Comparison of ENCODE assay signal across 19 cellular contexts in genomic region chr17:3681565-3681964, GRCh38. TPM values are rescaled to one million over a fixed set of nuclear protein-coding genes. Genes with fewer than 3 reads are reported as not detected.
DNase-seq lines count a peak whose midpoint lies in the region; ATAC-seq and TF ChIP-seq lines count a peak whose summit lies in the region.
"Had no signal": no experiment of that assay in that cellular context is flagged by ENCODE, and none has a peak within 500 bp of the region (broad histone marks: within the 10 kb centered on the region; RNA-seq: fewer than 3 reads in every experiment).

No MANE protein-coding gene starts in this region.

- TF ChIP-seq CTCF in natural killer cell (IDR thresholded peaks at IDR 0.05) (no peak), lower leg skin (IDR thresholded peaks at IDR 0.05) (no peak), GM13976 (IDR thresholded peaks at IDR 0.05; ENCODE audit: borderline replicate concordance, control extremely low read depth, extremely low read depth, insufficient read depth, missing control alignments) (no peak)

- no peaks in the 10 kb centered on the region for H3K27me3 Mint-ChIP-seq in T-helper 2 cell treated with Interferon-gamma antibody and Interleukin-4, amounts not matched to agents 5 μg/mL and 100 μg/mL, for 36 hours (ENCODE audit: low read depth)
- no peaks in the 10 kb centered on the region for H3K27me3 Mint-ChIP-seq in natural killer cell treated with Interleukin-12 subunit alpha and Interleukin-12 subunit beta and Interleukin-15 and Interleukin-18, amount 100 ng/mL, for 72 hours
- H3K27me3 Mint-ChIP-seq in natural killer cell (ENCODE audit: low read depth in 2 of 2): no peaks in the 10 kb centered on the region
- H3K27me3 Mint-ChIP-seq: CD4-positive, alpha-beta memory T cell had no signal

- H3K9me3 Mint-ChIP-seq in T-helper 2 cell treated with Interferon-gamma antibody and Interleukin-4, amounts not matched to agents 5 μg/mL and 100 μg/mL, for 36 hours: no peaks in the 10 kb centered on the region
- H3K9me3 Mint-ChIP-seq in natural killer cell treated with Interleukin-12 subunit alpha and Interleukin-12 subunit beta and Interleukin-15 and Interleukin-18, amount 100 ng/mL, for 72 hours: no peaks in the 10 kb centered on the region
- H3K9me3 Mint-ChIP-seq in natural killer cell: no peaks in the 10 kb centered on the region
- H3K9me3 Mint-ChIP-seq: CD4-positive, alpha-beta memory T cell had no signal

- no peak for TF ChIP-seq POLR2A in lower leg skin (IDR thresholded peaks at IDR 0.05)

- H3K27ac Mint-ChIP-seq in T-helper 2 cell treated with Interferon-gamma antibody and Interleukin-4, amounts not matched to agents 5 μg/mL and 100 μg/mL, for 36 hours: peak overlapping the region; percentile 41
- H3K27ac Mint-ChIP-seq in natural killer cell treated with Interleukin-12 subunit alpha and Interleukin-12 subunit beta and Interleukin-15 and Interleukin-18, amount 100 ng/mL, for 72 hours: peak overlapping the region; percentile 68 to 90
- H3K27ac Mint-ChIP-seq in natural killer cell: no peak overlapping the region

- whole genome bisulfite sequencing in lower leg skin, 2 donors: 74 to 79% methylated on average over 20 of the region's 20 CpGs

- in situ Hi-C loops in GM13976 (cut with MboI; ENCODE audit: low sequenced_read_pairs, unreplicated experiment): no loop called here

- peaks cover 10% of the 10 kb centered on the region for H3K4me1 Mint-ChIP-seq in T-helper 2 cell treated with Interferon-gamma antibody and Interleukin-4, amounts not matched to agents 5 μg/mL and 100 μg/mL, for 36 hours (ENCODE audit: low read depth)
- peaks cover 19 to 32% of the 10 kb centered on the region in 2 donors for H3K4me1 Mint-ChIP-seq in natural killer cell treated with Interleukin-12 subunit alpha and Interleukin-12 subunit beta and Interleukin-15 and Interleukin-18, amount 100 ng/mL, for 72 hours (ENCODE audit: low read depth in 2 of 2)
- H3K4me1 Mint-ChIP-seq in natural killer cell: peaks cover 0 to 6% of the 10 kb centered on the region in 2 donors

- no peak overlapping the region for H3K4me3 ChIP-seq in lower leg skin (ENCODE audit: low read depth, poor library complexity, severe bottlenecking)
- H3K4me3 ChIP-seq: GM23248, K562, Peyer's patch had no signal

- no peak overlapping the region for H3K4me3 Mint-ChIP-seq in T-helper 2 cell treated with Interferon-gamma antibody and Interleukin-4, amounts not matched to agents 5 μg/mL and 100 μg/mL, for 36 hours
- H3K4me3 Mint-ChIP-seq in natural killer cell treated with Interleukin-12 subunit alpha and Interleukin-12 subunit beta and Interleukin-15 and Interleukin-18, amount 100 ng/mL, for 72 hours: no peak overlapping the region
- H3K4me3 Mint-ChIP-seq in natural killer cell: no peak overlapping the region
- H3K4me3 Mint-ChIP-seq: CD4-positive, alpha-beta memory T cell had no signal

- no peak for ATAC-seq in natural killer cell treated with Interleukin-12 subunit alpha and Interleukin-12 subunit beta and Interleukin-15 and Interleukin-18, amount 100 ng/mL, for 72 hours
- no peak for ATAC-seq in natural killer cell
- ATAC-seq in HG02852 (IDR thresholded peaks at IDR 0.05; ENCODE audit: unreplicated experiment): no peak
- ATAC-seq: HCT116, K562 had no signal

- no peak for DNase-seq in T-helper 2 cell treated with Interferon-gamma antibody and Interleukin-4, amounts not matched to agents 5 μg/mL and 100 μg/mL, for 36 hours (ENCODE audit: low spot score)
- DNase-seq in T-helper 2 cell: no peak
- DNase-seq in natural killer cell treated with Interleukin-12 subunit alpha and Interleukin-12 subunit beta and Interleukin-15 and Interleukin-18, amount 100 ng/mL, for 72 hours (ENCODE audit: low spot score): no peak
- DNase-seq in natural killer cell: no peak
- DNase-seq in islet precursor cell: peak; percentile 56
- DNase-seq in lower leg skin (ENCODE audit: low spot score in 2 of 2): no peak
- DNase-seq in GM13976 (ENCODE audit: low spot score): no peak
- DNase-seq: 8988T; CD4-positive, alpha-beta memory T cell; DMS153; GDM1; GM23248; NCI-H1105; NCI-H1694; NCI-H2081 treated with DMSO at 0.1 percent for 48 hours; Peyer's patch had no signal

- intact Hi-C loops in natural killer cell (cut with micrococcal nuclease): no loop called here
- intact Hi-C loops in lower leg skin (cut with DNase I; ENCODE audit: low total_unique reads): no loop called here

- peaks cover 31% of the 10 kb centered on the region for H3K36me3 Mint-ChIP-seq in T-helper 2 cell treated with Interferon-gamma antibody and Interleukin-4, amounts not matched to agents 5 μg/mL and 100 μg/mL, for 36 hours (ENCODE audit: low read depth)
- no peaks in the 10 kb centered on the region for H3K36me3 Mint-ChIP-seq in natural killer cell treated with Interleukin-12 subunit alpha and Interleukin-12 subunit beta and Interleukin-15 and Interleukin-18, amount 100 ng/mL, for 72 hours
- no peaks in the 10 kb centered on the region for H3K36me3 Mint-ChIP-seq in natural killer cell

RNA-seq across cellular contexts. Expression of gene EMC6, which starts 13.0 kb away (rescaled TPM):
- total RNA-seq in natural killer cell treated with Interleukin-12 subunit alpha and Interleukin-12 subunit beta and Interleukin-15 and Interleukin-18, amount 100 ng/mL, for 72 hours: 10 to 100 TPM; 43.7 to 56.2 TPM
- total RNA-seq in natural killer cell (10 to 100 TPM; 29.3 to 34.7 (median 32.1) TPM), lower leg skin (10 to 100 TPM in 2 of 4 donors, 1 to 10 TPM in 2; 5.6 to 19.3 (median 10.6) TPM)

RNA-seq across cellular contexts. Expression of gene TAX1BP3, which starts 13.2 kb away (rescaled TPM):
- 100 to 1,000 TPM; 135 to 204 TPM for total RNA-seq in natural killer cell treated with Interleukin-12 subunit alpha and Interleukin-12 subunit beta and Interleukin-15 and Interleukin-18, amount 100 ng/mL, for 72 hours
- total RNA-seq in natural killer cell: 10 to 100 TPM; 15.1 to 17.0 (median 16.3) TPM
- total RNA-seq in lower leg skin: 100 to 1,000 TPM in 3 of 4 donors, 10 to 100 TPM in 1; 90.5 to 181 (median 153) TPM

RNA-seq across cellular contexts. Expression of gene P2RX5, which starts 14.4 kb away (rescaled TPM):
- 1,000 to 10,000 TPM; 2,596 to 3,366 TPM for total RNA-seq in natural killer cell treated with Interleukin-12 subunit alpha and Interleukin-12 subunit beta and Interleukin-15 and Interleukin-18, amount 100 ng/mL, for 72 hours
- total RNA-seq in natural killer cell: 10 to 100 TPM in 1 of 3 donors, 1 to 10 TPM in 2; 7.8 to 15.4 (median 9.2) TPM
- under 1 TPM in 1 of 4 donors, not detected in 3; 0.89 TPM for total RNA-seq in lower leg skin

RNA-seq across cellular contexts. Expression of gene HASPIN, which starts 42.1 kb away (rescaled TPM):
- total RNA-seq in natural killer cell treated with Interleukin-12 subunit alpha and Interleukin-12 subunit beta and Interleukin-15 and Interleukin-18, amount 100 ng/mL, for 72 hours: 10 to 100 TPM; 44.2 to 64.6 TPM
- total RNA-seq in natural killer cell (under 1 TPM; 0.33 to 0.79 (median 0.70) TPM), lower leg skin (1 to 10 TPM in 3 of 4 donors, under 1 TPM in 1; 0.81 to 1.6 (median 1.4) TPM)

RNA-seq across cellular contexts. Expression of gene CTNS, which starts 45.0 kb away (rescaled TPM):
- 10 to 100 TPM; 11.1 to 24.5 TPM for total RNA-seq in natural killer cell treated with Interleukin-12 subunit alpha and Interleukin-12 subunit beta and Interleukin-15 and Interleukin-18, amount 100 ng/mL, for 72 hours
- total RNA-seq in natural killer cell (10 to 100 TPM in 1 of 3 donors, 1 to 10 TPM in 2; 7.6 to 24.2 (median 9.6) TPM), lower leg skin (10 to 100 TPM; 23.7 to 40.0 (median 29.6) TPM)

Comparison
In these comparisons a context has a peak if more than half of its experiments do, and no peak if none do; other contexts are left out.
1. H3K27ac Mint-ChIP-seq: peak in T-helper 2 cell treated with Interferon-gamma antibody and Interleukin-4, amounts not matched to agents 5 μg/mL and 100 μg/mL, for 36 hours (single experiment) and natural killer cell treated with Interleukin-12 subunit alpha and Interleukin-12 subunit beta and Interleukin-15 and Interleukin-18, amount 100 ng/mL, for 72 hours (2 of 2); none in natural killer cell (0 of 2).
2. RNA of gene TAX1BP3, which starts 13.2 kb away (total RNA-seq): 135 to 204 TPM in natural killer cell treated with Interleukin-12 subunit alpha and Interleukin-12 subunit beta and Interleukin-15 and Interleukin-18, amount 100 ng/mL, for 72 hours and 90.5 to 181 TPM in lower leg skin; 15.1 to 17.0 TPM in natural killer cell; every median in the first group is over 4 times any median in the second.
3. RNA of gene P2RX5, which starts 14.4 kb away (total RNA-seq): 2,596 to 3,366 TPM in natural killer cell treated with Interleukin-12 subunit alpha and Interleukin-12 subunit beta and Interleukin-15 and Interleukin-18, amount 100 ng/mL, for 72 hours; 7.8 to 15.4 TPM in natural killer cell and 0.89 TPM in lower leg skin; every median in the first group is over 100 times any median in the second.